ENCODE assay signal across 13 cellular contexts in the genomic region with DNA sequence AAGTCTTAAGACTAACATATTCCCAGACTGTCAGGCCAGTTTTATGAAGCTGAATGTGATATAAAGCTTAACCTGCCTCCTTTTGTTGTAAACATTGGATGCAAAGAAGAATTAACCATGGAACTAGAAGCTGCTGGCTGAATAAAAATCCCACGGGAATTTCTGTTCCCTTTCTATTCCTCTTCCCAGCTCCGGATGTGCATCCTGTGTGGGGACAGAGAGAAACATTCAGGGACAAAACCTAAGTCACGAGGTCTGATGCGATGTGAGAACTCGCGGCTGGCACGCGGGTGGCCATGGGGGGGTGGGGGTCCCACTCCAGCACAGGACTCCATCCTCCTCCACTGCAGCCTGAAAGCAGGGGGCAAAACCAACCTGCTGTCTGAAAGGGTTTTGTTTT. TPM values are rescaled to one million over a fixed set of nuclear protein-coding genes. Genes with fewer than 3 reads are reported as not detected.
DNase-seq lines count a peak whose midpoint lies in the region; ATAC-seq and TF ChIP-seq lines count a peak whose summit lies in the region.
"Had no signal": no experiment of that assay in that cellular context is flagged by ENCODE, and none has a peak within 500 bp of the region (broad histone marks: within the 10 kb centered on the region; RNA-seq: fewer than 3 reads in every experiment).

No MANE protein-coding gene starts in this region.

- ATAC-seq in left cardiac atrium, result no peak
- ATAC-seq in heart left ventricle, result peak in 2 of 4 donors; percentile 15 to 42
- ATAC-seq in HG02970 (IDR thresholded peaks at IDR 0.05; ENCODE audit: low FRiP score, unreplicated experiment), result no peak

- H3K27me3 ChIP-seq in heart left ventricle, result no peaks in the 10 kb centered on the region
- H3K27me3 ChIP-seq in parathyroid adenoma (ENCODE audit: control insufficient read depth, insufficient read depth, low read length), result no peaks in the 10 kb centered on the region
- H3K27me3 ChIP-seq: ascending aorta had no signal

- intact Hi-C loops in cardiac septum (cut with DNase I) (no loop called here), left cardiac atrium (cut with DNase I) (loop anchor here (10.0 kb wide), 1 partner anchor 60 kb away; no protein-coding TSS in a partner anchor), heart left ventricle (cut with DNase I) (loop anchor here in 3 of 10 donors (2.0 to 10.0 kb wide), 2 partner anchors 70 to 72 kb away; a partner anchor contains a TSS)

- WGBS in heart left ventricle, 4 donors, result 41 to 56% (median 51%) methylated on average over 8 of the region's 8 CpGs

- H3K4me1 ChIP-seq in heart left ventricle (peaks cover 0 to 56% (median 40%) of the 10 kb centered on the region in 12 donors), parathyroid adenoma (peaks cover 25% of the 10 kb centered on the region)

- H3K27ac ChIP-seq in heart left ventricle (peak overlapping the region; percentile 54 to 83 (median 74)), parathyroid adenoma (peak overlapping the region; percentile 45)

- H3K9ac ChIP-seq in parathyroid adenoma, result no peak overlapping the region

- no peak for TF ChIP-seq CTCF in heart left ventricle (IDR thresholded peaks at IDR 0.05)
- no peak for TF ChIP-seq CTCF in parathyroid adenoma (IDR thresholded peaks at IDR 0.05)

- peak; percentile 73 for DNase-seq in cardiac septum (ENCODE audit: low spot score)
- no peak for DNase-seq in left cardiac atrium
- peak in 3 of 5 donors; percentile 51 to 68 (median 53) for DNase-seq in heart left ventricle
- DNase-seq in DMS 273 treated with DMSO at 0.1 percent for 48 hours (lab: John Stamatoyannopoulos, UW), result no peak
- DNase-seq in HEK293T (ENCODE audit: extremely low spot score), result no peak
- DNase-seq in UCSD-AML1 (lab: John Stamatoyannopoulos, UW; ENCODE audit: unreplicated experiment), result no peak
- DNase-seq: activated T-cell treated with anti-CD3 and anti-CD28 coated beads, Interleukin-2, amount 50 U/mL, for 48 hours; GOT3; NCI-H2081 treated with DMSO at 0.1 percent for 48 hours; SW 1271 had no signal

- no peak for TF ChIP-seq POLR2A in heart left ventricle (IDR thresholded peaks at IDR 0.05)

- H3K4me3 ChIP-seq in heart left ventricle, result peak overlapping the region in 4 of 12 donors; percentile 1 to 30 (median 4)
- H3K4me3 ChIP-seq in parathyroid adenoma (ENCODE audit: low read depth, low read length), result no peak overlapping the region
- H3K4me3 ChIP-seq: ascending aorta had no signal

- H3K4me2 ChIP-seq in parathyroid adenoma (ENCODE audit: low read length), result no peak overlapping the region

- no peak overlapping the region for H2AFZ ChIP-seq in parathyroid adenoma

- H3K79me2 ChIP-seq in parathyroid adenoma, result peaks cover 38% of the 10 kb centered on the region

- CTCF ChIA-PET in HEK293T (lab: Yijun Ruan, JAX), result no interaction called here

- H3K9me3 ChIP-seq in heart left ventricle (peaks cover 0 to 5% (median 0%) of the 10 kb centered on the region in 12 donors), parathyroid adenoma (ENCODE audit: control insufficient read depth, low read length) (no peaks in the 10 kb centered on the region)
- H3K9me3 ChIP-seq: ascending aorta had no signal

- POLR2A ChIA-PET in HEK293T (lab: Yijun Ruan, JAX), result no interaction called here

- H3K36me3 ChIP-seq in heart left ventricle (peaks cover 0 to 2% (median 0%) of the 10 kb centered on the region in 9 donors), parathyroid adenoma (ENCODE audit: control insufficient read depth, insufficient read depth, low read length) (no peaks in the 10 kb centered on the region)
- H3K36me3 ChIP-seq: ascending aorta had no signal

TF ChIP-seq in HEK293T, 16 proteins besides CTCF, POLR2A, EP300 and RAD21:
- no peak for TF ChIP-seq ARNT (IDR thresholded peaks at IDR 0.05)
- no peak for TF ChIP-seq FOXA1 (IDR thresholded peaks at IDR 0.05)
- TF ChIP-seq, protein P1, sequence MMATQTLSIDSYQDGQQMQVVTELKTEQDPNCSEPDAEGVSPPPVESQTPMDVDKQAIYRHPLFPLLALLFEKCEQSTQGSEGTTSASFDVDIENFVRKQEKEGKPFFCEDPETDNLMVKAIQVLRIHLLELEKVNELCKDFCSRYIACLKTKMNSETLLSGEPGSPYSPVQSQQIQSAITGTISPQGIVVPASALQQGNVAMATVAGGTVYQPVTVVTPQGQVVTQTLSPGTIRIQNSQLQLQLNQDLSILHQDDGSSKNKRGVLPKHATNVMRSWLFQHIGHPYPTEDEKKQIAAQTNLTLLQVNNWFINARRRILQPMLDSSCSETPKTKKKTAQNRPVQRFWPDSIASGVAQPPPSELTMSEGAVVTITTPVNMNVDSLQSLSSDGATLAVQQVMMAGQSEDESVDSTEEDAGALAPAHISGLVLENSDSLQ (IDR thresholded peaks at IDR 0.05), result no peak
- TF ChIP-seq FOXK2 (IDR thresholded peaks at IDR 0.05), result no peak
- no peak for TF ChIP-seq L3MBTL2 (conservative IDR thresholded peaks at IDR 0.05)
- no peak for TF ChIP-seq SP1 (IDR thresholded peaks at IDR 0.05)
- no peak for TF ChIP-seq ELF4 (IDR thresholded peaks at IDR 0.05)
- TF ChIP-seq LEF1 (IDR thresholded peaks at IDR 0.05; ENCODE audit: borderline replicate concordance), result no peak
- no peak for TF ChIP-seq ZNF384 (IDR thresholded peaks at IDR 0.05)
- TF ChIP-seq SUZ12 (IDR thresholded peaks at IDR 0.05), result no peak
- no peak for TF ChIP-seq FOXM1 (IDR thresholded peaks at IDR 0.05; ENCODE audit: borderline replicate concordance)
- TF ChIP-seq NFRKB (IDR thresholded peaks at IDR 0.05), result no peak
- TF ChIP-seq CTBP1 (IDR thresholded peaks at IDR 0.05; ENCODE audit: borderline replicate concordance), result no peak
- TF ChIP-seq TARDBP (IDR thresholded peaks at IDR 0.05), result no peak

RNA-seq across cellular contexts. Expression of a gene that starts 32.2 kb away (rescaled TPM):
- total RNA-seq in cardiac septum (1.4 TPM), left cardiac atrium (1 to 10 TPM in 1 of 2 donors, under 1 TPM in 1; 0.71 to 1.6 TPM), heart left ventricle (1 to 10 TPM in 3 of 9 donors, under 1 TPM in 6; 0.27 to 2.0 (median 0.69) TPM)
- under 1 TPM; 0.35 to 0.88 TPM for polyA plus RNA-seq in heart left ventricle
- total RNA-seq: ascending aorta had no signal

Comparison
In these comparisons a context has a peak if more than half of its experiments do, and no peak if none do; other contexts are left out.
1. DNase-seq: peak in cardiac septum (single experiment) and heart left ventricle (3 of 5); none in left cardiac atrium (single experiment), DMS 273 treated with DMSO at 0.1 percent for 48 hours (single experiment), HEK293T (single experiment) and UCSD-AML1 (single experiment).